In the genomic region with DNA sequence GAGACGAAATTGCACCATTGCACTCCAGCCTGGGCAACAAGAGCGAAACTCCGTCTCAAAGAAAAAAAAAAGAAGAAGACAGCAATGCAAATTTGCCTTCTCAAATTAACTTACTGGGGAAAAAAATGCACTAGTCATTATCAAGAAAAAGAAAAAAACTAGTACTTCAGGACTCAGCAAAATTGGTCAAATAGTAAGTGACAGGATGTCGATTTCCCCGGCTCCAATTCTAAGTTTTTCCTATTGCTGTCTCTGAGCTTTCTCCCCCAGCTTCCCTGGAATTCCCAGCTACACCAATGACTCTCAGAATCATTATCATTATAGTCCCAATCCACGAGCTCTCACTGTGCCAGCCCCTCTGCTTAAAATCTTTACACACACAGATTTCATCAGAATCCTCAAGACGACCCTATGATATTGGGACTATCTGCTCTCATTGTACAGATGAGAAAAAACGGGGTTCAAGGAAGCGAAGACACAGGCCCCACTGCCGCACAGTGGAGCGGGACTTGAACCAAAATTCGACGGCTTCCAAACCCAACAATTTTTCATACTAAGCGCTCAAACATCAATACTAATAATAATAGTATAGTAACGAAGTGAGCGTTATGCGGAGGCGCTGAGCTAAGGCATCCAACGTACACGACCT, we compare ENCODE assay signal across 8 cellular contexts. TPM values are rescaled to one million over a fixed set of nuclear protein-coding genes. Genes with fewer than 3 reads are reported as not detected.
DNase-seq lines count a peak whose midpoint lies in the region; ATAC-seq, FAIRE-seq and TF ChIP-seq lines count a peak whose summit lies in the region.

No MANE protein-coding gene starts in this region.

- RAD21 ChIA-PET in GM12878 (lab: Charles Lee; ENCODE audit: unreplicated experiment) = interaction anchor here (0.7 to 2.2 kb wide), 8 partner anchors 9 to 430 kb away, joined by 3 to 8 read pairs (median 4); a partner anchor contains a TSS

- H3K79me2 ChIP-seq in GM12878 (ENCODE audit: control insufficient read depth, insufficient read depth, low read length) = peaks cover 23% of the 10 kb centered on the region

- H3K14ac ChIP-seq in mesenchymal stem cell (ENCODE audit: low read length in 2 of 2) = no peak overlapping the region

- H3K36me3 ChIP-seq in GM12878 (ENCODE audit: control insufficient read depth in 2 of 2, insufficient read depth in 2 of 2, low read length in 1 of 2) (peaks cover 0 to 3% of the 10 kb centered on the region in 2 experiments; a peak in 1 of 4 replicates), mesenchymal stem cell (ENCODE audit: control insufficient read depth in 1 of 2, insufficient read depth in 2 of 2, low read depth in 1 of 2, low read length in 2 of 2) (peaks cover 12 to 17% of the 10 kb centered on the region in 2 experiments)

- SMC1A ChIA-PET in GM12878 (lab: Charles Lee; ENCODE audit: uncharacterized antibody, unreplicated experiment) = interaction anchor here (0.6 to 2.0 kb wide), 6 partner anchors 8 to 300 kb away, joined by 3 to 7 read pairs (median 4); a partner anchor contains a TSS

- H3K27ac Mint-ChIP-seq in stimulated activated naive CD8-positive, alpha-beta T cell treated with anti-CD3 and anti-CD28 coated beads, Interleukin-15, Interleukin-2, amounts not matched to agents 100 ng/mL and 50 ng/mL, for 24 hours = peak overlapping the region; percentile 51

- peak overlapping the region in 1 of 2 experiments; percentile 40 for H3K4ac ChIP-seq in mesenchymal stem cell (ENCODE audit: low read depth in 1 of 2, low read length in 2 of 2)

- H3K36me3 Mint-ChIP-seq in stimulated activated naive CD8-positive, alpha-beta T cell treated with anti-CD3 and anti-CD28 coated beads, Interleukin-15, Interleukin-2, amounts not matched to agents 100 ng/mL and 50 ng/mL, for 24 hours (ENCODE audit: low read depth) = peaks cover 6% of the 10 kb centered on the region

- H3K18ac ChIP-seq in mesenchymal stem cell (ENCODE audit: low read depth in 1 of 2, low read length in 2 of 2) = no peak overlapping the region

- no peak overlapping the region for H4K8ac ChIP-seq in mesenchymal stem cell (ENCODE audit: low read length)

- no peak for TF ChIP-seq EP300 in GM12878 (IDR thresholded peaks at IDR 0.05; ENCODE audit: borderline replicate concordance in 1 of 2, control insufficient read depth in 1 of 2, low read depth in 2 of 2, low read length in 2 of 2)

- H2BK5ac ChIP-seq in mesenchymal stem cell (ENCODE audit: low read depth, low read length, poor library complexity, severe bottlenecking) = no peak overlapping the region

- 3% methylated on average over 20 of the region's 20 CpGs for WGBS in GM12878 (ENCODE audit: insufficient coverage, insufficient replicate concordance, low lambda C conversion rate, missing lambda C conversion rate)
- WGBS in mesenchymal stem cell = 22% methylated on average over 17 of the region's 20 CpGs

- H3K27ac ChIP-seq in GM12878 (ENCODE audit: control insufficient read depth, insufficient read depth) = peak overlapping the region; percentile 75
- H3K27ac ChIP-seq in mesenchymal stem cell (ENCODE audit: low read length, poor library complexity, severe bottlenecking) = no peak overlapping the region

- no peak overlapping the region for H3K23ac ChIP-seq in mesenchymal stem cell (ENCODE audit: low read length in 2 of 2)

- no peak for DNase-seq in stimulated activated naive CD8-positive, alpha-beta T cell treated with anti-CD3 and anti-CD28 coated beads, Interleukin-15, Interleukin-2, amounts not matched to agents 100 U/mL and 50 U/mL, for 24 hours
- DNase-seq in GM12878 (ENCODE audit: low read depth, low spot score) = no peak
- peak; percentile 17 for DNase-seq in mesenchymal stem cell
- no peak for DNase-seq in AG08395 (ENCODE audit: low spot score)
- DNase-seq in stimulated activated CD8-positive, alpha-beta memory T cell treated with anti-CD3 and anti-CD28 coated beads, Interleukin-4, amount 100 ng/mL, for 48 hours = no peak

- in situ Hi-C loops in GM12878 (cut with MboI) = no loop called here

- peaks cover 28% of the 10 kb centered on the region for H3K4me1 Mint-ChIP-seq in stimulated activated naive CD8-positive, alpha-beta T cell treated with anti-CD3 and anti-CD28 coated beads, Interleukin-15, Interleukin-2, amounts not matched to agents 100 ng/mL and 50 ng/mL, for 24 hours (ENCODE audit: low read depth)

- H2BK12ac ChIP-seq in mesenchymal stem cell (ENCODE audit: low read length in 2 of 2) = no peak overlapping the region

- no peak for TF ChIP-seq CTCF in GM12878 (IDR thresholded peaks at IDR 0.05 in 2 of 3, conservative IDR thresholded peaks at IDR 0.05 in 1 of 3; ENCODE audit: control insufficient read depth in 2 of 3, extremely low read depth in 1 of 3, insufficient read depth in 1 of 3, low read depth in 3 of 3, low read length in 3 of 3)

- FAIRE-seq in GM12878 (lab: Jason Lieb, UNC) = peak; percentile 52

- peaks cover 36% of the 10 kb centered on the region for H3K79me1 ChIP-seq in mesenchymal stem cell (replicated peaks; ENCODE audit: low read length, poor library complexity, severe bottlenecking)

- H2BK120ac ChIP-seq in mesenchymal stem cell (ENCODE audit: low read depth, low read length) = no peak overlapping the region

- peak overlapping the region; percentile 81 for H3K4me2 ChIP-seq in GM12878 (ENCODE audit: control insufficient read depth, insufficient read depth)
- H3K4me2 ChIP-seq in mesenchymal stem cell (ENCODE audit: low read length, poor library complexity, severe bottlenecking) = peak overlapping the region; percentile 90

- H3K4me3 Mint-ChIP-seq in stimulated activated naive CD8-positive, alpha-beta T cell treated with anti-CD3 and anti-CD28 coated beads, Interleukin-15, Interleukin-2, amounts not matched to agents 100 ng/mL and 50 ng/mL, for 24 hours = peak overlapping the region; percentile 94

- H3K9ac ChIP-seq in GM12878 (ENCODE audit: control insufficient read depth, insufficient read depth, low read length) (peak overlapping the region; percentile 86), mesenchymal stem cell (ENCODE audit: low read length) (peak overlapping the region; percentile 93)

- H3K4me1 ChIP-seq in GM12878 (ENCODE audit: control insufficient read depth, insufficient read depth, low read length) = peaks cover 7% of the 10 kb centered on the region; the same call in 1 of the 2 replicates
- H3K4me1 ChIP-seq in mesenchymal stem cell (ENCODE audit: control insufficient read depth, insufficient read depth, low read depth, low read length) = peaks cover 10% of the 10 kb centered on the region

- H2AFZ ChIP-seq in GM12878 (ENCODE audit: control insufficient read depth, low read depth, low read length) (peak overlapping the region; percentile 67), mesenchymal stem cell (ENCODE audit: low read depth, low read length) (peak overlapping the region; percentile 83)

- H3K9me3 ChIP-seq in GM12878 (replicated peaks; ENCODE audit: control insufficient read depth, insufficient read depth, low read length) (no peaks in the 10 kb centered on the region), mesenchymal stem cell (ENCODE audit: control insufficient read depth, low read length) (no peaks in the 10 kb centered on the region)

- H3K27me3 Mint-ChIP-seq in stimulated activated naive CD8-positive, alpha-beta T cell treated with anti-CD3 and anti-CD28 coated beads, Interleukin-15, Interleukin-2, amounts not matched to agents 100 ng/mL and 50 ng/mL, for 24 hours = no peaks in the 10 kb centered on the region

- no peak overlapping the region for H2BK15ac ChIP-seq in mesenchymal stem cell (ENCODE audit: low read depth, poor library complexity, severe bottlenecking)

- no peak overlapping the region for H4K91ac ChIP-seq in mesenchymal stem cell (ENCODE audit: low read length)

- no peaks in the 10 kb centered on the region for H4K20me1 ChIP-seq in GM12878 (ENCODE audit: control insufficient read depth, insufficient read depth)

- TSS peak; percentile 89 for BruUV-seq in GM12878 (replicated peaks; lab: Mats Ljungman, UMichigan)

- no peak for TF ChIP-seq POLR2A in GM12878 (IDR thresholded peaks at IDR 0.05; ENCODE audit: low read depth, low read length)

- H3K9me3 Mint-ChIP-seq in stimulated activated naive CD8-positive, alpha-beta T cell treated with anti-CD3 and anti-CD28 coated beads, Interleukin-15, Interleukin-2, amounts not matched to agents 100 ng/mL and 50 ng/mL, for 24 hours = no peaks in the 10 kb centered on the region

- intact Hi-C loops in GM12878 (cut with micrococcal nuclease; ENCODE audit: unreplicated experiment) = no loop called here

- H3K4me3 ChIP-seq in GM12878 (peak overlapping the region; percentile 89), mesenchymal stem cell (ENCODE audit: insufficient read depth in 1 of 2, low read depth in 1 of 2, low read length in 2 of 2) (peak overlapping the region; percentile 91 to 93)

- CTCF ChIA-PET in GM12878 (lab: Yijun Ruan, JAX) = interaction anchor here (0.8 to 3.0 kb wide), 10 partner anchors 10 to 256 kb away, joined by 3 to 8 read pairs (median 3); a partner anchor contains a TSS

- no peak overlapping the region for H2AK5ac ChIP-seq in mesenchymal stem cell (ENCODE audit: low read length, severe bottlenecking)

- H3K27me3 ChIP-seq in GM12878 (replicated peaks in 1 of 2; ENCODE audit: control insufficient read depth in 2 of 2, insufficient read depth in 2 of 2, low read length in 1 of 2) (no peaks in the 10 kb centered on the region), mesenchymal stem cell (ENCODE audit: control insufficient read depth in 1 of 2, insufficient read depth in 1 of 2, low read length in 2 of 2) (no peaks in the 10 kb centered on the region)

- POLR2A ChIA-PET in GM12878 (lab: Charles Lee) = interaction anchor here (0.6 to 1.5 kb wide), 5 partner anchors 79 to 1331 kb away, joined by 3 to 8 read pairs (median 5); a partner anchor contains a TSS

- TF ChIP-seq RAD21 in GM12878 (IDR thresholded peaks at IDR 0.05; ENCODE audit: insufficient read depth, low read depth, low read length) = no peak

- ATAC-seq in stimulated activated naive CD8-positive, alpha-beta T cell treated with anti-CD3 and anti-CD28 coated beads, Interleukin-15, Interleukin-2, amounts not matched to agents 100 U/mL and 50 U/mL, for 24 hours = no peak
- ATAC-seq in GM12878 (peak; percentile 1; the same call in 1 of the 3 replicates), HG03469 (IDR thresholded peaks at IDR 0.05; ENCODE audit: unreplicated experiment) (no peak), GM21737 (IDR thresholded peaks at IDR 0.05; ENCODE audit: unreplicated experiment) (no peak)

RNA-seq across cellular contexts. Expression of a gene that starts 0.6 kb away (rescaled TPM):
- 10.6 and 12.4 TPM in 2 replicates for total RNA-seq in GM12878 (2013; cell fraction: nucleolus; rRNA removed)
- total RNA-seq in GM12878 (2014; rRNA removed) (16.1 and 19.9 TPM in 2 replicates), GM12878 (2014; rRNA removed; fragmentation: Illumina TruSeq; extraction: Trizol) (5.2 and 6.6 TPM in 2 replicates), GM12878 (2021) (29.1 and 30.7 TPM in 2 replicates)
- polyA plus RNA-seq in GM12878 (2011; ENCODE audit: low read depth) = 5.5 TPM
- polyA plus RNA-seq in GM12878 (2011; rRNA removed) (8.4 and 20.4 TPM in 2 replicates), GM12878 (2014; fragmentation: Illumina TruSeq; extraction: Trizol) (4.5 and 14.4 TPM in 2 replicates), GM12878 (2014; fragmentation: Nextera tagmentation; extraction: Ambion mirVana) (1 to 10 TPM in 1 of 2 experiments, under 1 TPM in 1; 0.11 to 2.0 TPM), GM12878 (2014; rRNA removed) (25.1 and 31.8 TPM in 2 replicates), GM12878 (2016; fragmentation: Nextera tagmentation; extraction: Ambion mirVana) (10 to 100 TPM; 25.0 to 26.6 TPM)
- polyA plus RNA-seq in GM12878 (2011; cell fraction: cytosol; rRNA removed) = 17.3 and 21.1 TPM in 2 replicates
- 18.4 and 23.6 TPM in 2 replicates for polyA plus RNA-seq in GM12878 (2011; cell fraction: nucleus; rRNA removed)
- polyA plus RNA-seq in GM12878 (2012) = 11.0 and 11.5 TPM in 2 replicates
- 25.5 and 38.3 TPM in 2 replicates for polyA minus RNA-seq in GM12878 (2011; rRNA and poly(A)+ RNA removed)
- polyA minus RNA-seq in GM12878 (2011; cell fraction: cytosol; rRNA and poly(A)+ RNA removed) = 6.5 and 16.3 TPM in 2 replicates
- 5.4 and 12.1 TPM in 2 replicates for polyA minus RNA-seq in GM12878 (2011; cell fraction: nucleus; rRNA and poly(A)+ RNA removed)
- polyA plus RNA-seq in mesenchymal stem cell (2013, experiment 1 of 2) = 12.7 TPM
- polyA plus RNA-seq in mesenchymal stem cell (2013, experiment 2 of 2) = 12.8 TPM

RNA-seq across cellular contexts. Expression of a gene that starts 0.9 kb away (rescaled TPM):
- 96.7 and 106 TPM in 2 replicates for total RNA-seq in GM12878 (2013; cell fraction: nucleolus; rRNA removed)
- total RNA-seq in GM12878 (2014; rRNA removed) = 111 and 134 TPM in 2 replicates
- 37.3 and 40.1 TPM in 2 replicates for total RNA-seq in GM12878 (2014; rRNA removed; fragmentation: Illumina TruSeq; extraction: Trizol)
- 113 and 118 TPM in 2 replicates for total RNA-seq in GM12878 (2021)
- 52.4 TPM for polyA plus RNA-seq in GM12878 (2011; ENCODE audit: low read depth)
- 15.4 and 36.4 TPM in 2 replicates for polyA plus RNA-seq in GM12878 (2011; rRNA removed)
- 40.7 and 44.1 TPM in 2 replicates for polyA plus RNA-seq in GM12878 (2011; cell fraction: cytosol; rRNA removed)
- 40.0 and 46.3 TPM in 2 replicates for polyA plus RNA-seq in GM12878 (2011; cell fraction: nucleus; rRNA removed)
- 104 and 139 TPM in 2 replicates for polyA plus RNA-seq in GM12878 (2012)
- 11.5 and 47.7 TPM in 2 replicates for polyA plus RNA-seq in GM12878 (2014; fragmentation: Illumina TruSeq; extraction: Trizol)
- polyA plus RNA-seq in GM12878 (2014; fragmentation: Nextera tagmentation; extraction: Ambion mirVana) = 1 to 10 TPM; 1.3 to 2.2 TPM
- polyA plus RNA-seq in GM12878 (2014; rRNA removed) = 97.7 and 112 TPM in 2 replicates
- polyA plus RNA-seq in GM12878 (2016; fragmentation: Nextera tagmentation; extraction: Ambion mirVana) = 100 to 1,000 TPM in 1 of 2 experiments, 10 to 100 TPM in 1; 99.6 to 110 TPM
- polyA minus RNA-seq in GM12878 (2011; rRNA and poly(A)+ RNA removed) = 20.5 and 35.5 TPM in 2 replicates
- 17.6 and 30.8 TPM in 2 replicates for polyA minus RNA-seq in GM12878 (2011; cell fraction: cytosol; rRNA and poly(A)+ RNA removed)
- polyA minus RNA-seq in GM12878 (2011; cell fraction: nucleus; rRNA and poly(A)+ RNA removed) = 8.0 and 19.7 TPM in 2 replicates
- 586 TPM for polyA plus RNA-seq in mesenchymal stem cell (2013, experiment 1 of 2)
- 580 TPM for polyA plus RNA-seq in mesenchymal stem cell (2013, experiment 2 of 2)

RNA-seq across cellular contexts. Expression of a gene that starts 42.4 kb away (rescaled TPM):
- total RNA-seq in GM12878 (2013; cell fraction: nucleolus; rRNA removed) = not detected in 2 replicates
- total RNA-seq in GM12878 (2014; rRNA removed) = not detected in 2 replicates
- not detected in 2 replicates for total RNA-seq in GM12878 (2014; rRNA removed; fragmentation: Illumina TruSeq; extraction: Trizol)
- 0.13 TPM in 1 of 2 replicates, not detected in the other for total RNA-seq in GM12878 (2021)
- not detected for polyA plus RNA-seq in GM12878 (2011; ENCODE audit: low read depth)
- not detected in 2 replicates for polyA plus RNA-seq in GM12878 (2011; rRNA removed)
- polyA plus RNA-seq in GM12878 (2011; cell fraction: cytosol; rRNA removed) = not detected in 2 replicates
- polyA plus RNA-seq in GM12878 (2011; cell fraction: nucleus; rRNA removed) = not detected in 2 replicates
- 0.04 and 0.05 TPM in 2 replicates for polyA plus RNA-seq in GM12878 (2012)
- polyA plus RNA-seq in GM12878 (2014; fragmentation: Illumina TruSeq; extraction: Trizol) = not detected in 2 replicates
- polyA plus RNA-seq in GM12878 (2014; fragmentation: Nextera tagmentation; extraction: Ambion mirVana) = not detected
- not detected in 2 replicates for polyA plus RNA-seq in GM12878 (2014; rRNA removed)
- polyA plus RNA-seq in GM12878 (2016; fragmentation: Nextera tagmentation; extraction: Ambion mirVana) = under 1 TPM; 0.07 to 0.08 TPM
- polyA minus RNA-seq in GM12878 (2011; rRNA and poly(A)+ RNA removed) = not detected in 2 replicates
- polyA minus RNA-seq in GM12878 (2011; cell fraction: cytosol; rRNA and poly(A)+ RNA removed) = not detected in 2 replicates
- polyA minus RNA-seq in GM12878 (2011; cell fraction: nucleus; rRNA and poly(A)+ RNA removed) = not detected in 2 replicates
- polyA plus RNA-seq in mesenchymal stem cell (2013, experiment 1 of 2) = 0.29 TPM
- 0.25 TPM for polyA plus RNA-seq in mesenchymal stem cell (2013, experiment 2 of 2)
